Comparison of ENCODE assay signal across 1 cellular context in the genomic region with DNA sequence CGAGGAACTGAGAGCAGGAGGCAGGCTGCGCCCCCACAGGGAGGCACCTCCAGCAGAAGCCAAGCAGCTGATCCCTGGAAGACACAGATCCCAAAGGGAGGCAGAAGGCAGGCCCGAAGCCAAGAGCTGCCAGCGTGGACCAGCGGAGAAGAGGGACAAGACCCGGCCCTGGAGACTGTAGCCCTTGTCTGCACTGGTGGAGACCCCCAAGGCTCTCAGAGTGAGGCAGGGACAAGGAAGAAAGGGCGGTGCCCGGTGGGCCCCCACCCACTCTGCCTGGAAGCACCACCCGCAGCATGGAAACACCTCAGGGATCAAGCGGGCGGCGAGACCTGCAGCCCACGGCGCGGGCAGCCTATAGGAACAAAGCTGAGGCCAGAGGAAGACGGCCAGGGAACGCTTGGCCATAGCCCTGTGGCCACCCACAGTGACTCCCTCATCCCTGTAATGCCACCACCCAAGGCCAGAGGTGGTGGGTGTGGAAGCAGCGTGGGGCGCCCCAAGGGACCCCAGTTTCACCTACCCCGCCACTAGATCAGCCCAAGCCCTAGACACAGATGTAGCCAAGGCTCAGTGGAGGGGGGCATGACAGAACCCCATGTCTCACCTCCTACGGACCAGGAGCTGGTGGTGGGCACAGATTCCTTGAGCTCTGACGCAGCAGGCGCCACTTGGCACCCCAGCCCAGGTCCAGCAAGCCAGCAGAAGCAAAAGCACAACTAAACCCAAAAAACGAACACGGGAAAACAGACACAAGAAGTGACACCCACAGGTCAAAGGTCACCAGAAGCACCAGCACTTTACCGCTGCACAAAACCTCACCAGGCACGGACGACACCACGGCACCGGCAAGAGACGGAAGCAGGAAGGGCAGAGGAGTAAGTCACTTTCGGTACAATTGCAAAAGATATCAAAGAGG.
TF ChIP-seq lines count a peak whose summit lies in the region.

No MANE protein-coding gene starts in this region.

TF ChIP-seq in HepG2, 621 proteins besides CTCF, POLR2A, EP300 and RAD21 (continued from another document and continues in another):
- TF ChIP-seq, protein P1, sequence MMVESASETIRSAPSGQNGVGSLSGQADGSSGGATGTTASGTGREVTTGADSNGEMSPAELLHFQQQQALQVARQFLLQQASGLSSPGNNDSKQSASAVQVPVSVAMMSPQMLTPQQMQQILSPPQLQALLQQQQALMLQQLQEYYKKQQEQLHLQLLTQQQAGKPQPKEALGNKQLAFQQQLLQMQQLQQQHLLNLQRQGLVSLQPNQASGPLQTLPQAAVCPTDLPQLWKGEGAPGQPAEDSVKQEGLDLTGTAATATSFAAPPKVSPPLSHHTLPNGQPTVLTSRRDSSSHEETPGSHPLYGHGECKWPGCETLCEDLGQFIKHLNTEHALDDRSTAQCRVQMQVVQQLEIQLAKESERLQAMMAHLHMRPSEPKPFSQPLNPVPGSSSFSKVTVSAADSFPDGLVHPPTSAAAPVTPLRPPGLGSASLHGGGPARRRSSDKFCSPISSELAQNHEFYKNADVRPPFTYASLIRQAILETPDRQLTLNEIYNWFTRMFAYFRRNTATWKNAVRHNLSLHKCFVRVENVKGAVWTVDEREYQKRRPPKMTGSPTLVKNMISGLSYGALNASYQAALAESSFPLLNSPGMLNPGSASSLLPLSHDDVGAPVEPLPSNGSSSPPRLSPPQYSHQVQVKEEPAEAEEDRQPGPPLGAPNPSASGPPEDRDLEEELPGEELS (CRISPR knock-in tag; IDR thresholded peaks at IDR 0.05) = no peak
- TF ChIP-seq ZNF766 (CRISPR knock-in tag; IDR thresholded peaks at IDR 0.05; ENCODE audit: borderline replicate concordance) (no peak), ATF7 (IDR thresholded peaks at IDR 0.05) (no peak), ATF7 (CRISPR knock-in tag; IDR thresholded peaks at IDR 0.05) (no peak), REPIN1 (CRISPR knock-in tag; IDR thresholded peaks at IDR 0.05; ENCODE audit: borderline replicate concordance, low read depth) (no peak), POLR2AphosphoS5 (IDR thresholded peaks at IDR 0.05; ENCODE audit: low read depth, low read length) (no peak), ZNF232 (CRISPR knock-in tag; IDR thresholded peaks at IDR 0.05; ENCODE audit: borderline replicate concordance) (no peak), ZSCAN12 (CRISPR knock-in tag; IDR thresholded peaks at IDR 0.05) (no peak), AGO2 (optimal IDR thresholded peaks at IDR 0.05; ENCODE audit: low read depth, low read length) (peak; percentile 94), ZNF616 (CRISPR knock-in tag; IDR thresholded peaks at IDR 0.05; ENCODE audit: low read depth) (no peak), MBNL3 (CRISPR knock-in tag; conservative IDR thresholded peaks at IDR 0.05) (no peak), EED (CRISPR knock-in tag; IDR thresholded peaks at IDR 0.05) (no peak), RBM22 (optimal IDR thresholded peaks at IDR 0.05; ENCODE audit: low read length) (peak; percentile 54), RBFOX2 (IDR thresholded peaks at IDR 0.05; ENCODE audit: low read depth, low read length) (peak; percentile 61), RXRB (CRISPR knock-in tag; IDR thresholded peaks at IDR 0.05; ENCODE audit: borderline replicate concordance) (no peak), DR1 (CRISPR knock-in tag; IDR thresholded peaks at IDR 0.05) (no peak), RBM39 (IDR thresholded peaks at IDR 0.05; ENCODE audit: low read depth, low read length, poor library complexity, severe bottlenecking) (peak; percentile 41), MAZ (IDR thresholded peaks at IDR 0.05; ENCODE audit: borderline replicate concordance, low read depth, low read length) (no peak), MAZ (CRISPR knock-in tag; IDR thresholded peaks at IDR 0.05; ENCODE audit: low read depth) (no peak), ZSCAN31 (CRISPR knock-in tag; IDR thresholded peaks at IDR 0.05; ENCODE audit: low read depth) (no peak), ZNF720 (CRISPR knock-in tag; IDR thresholded peaks at IDR 0.05) (no peak), TAF1 (CRISPR knock-in tag; IDR thresholded peaks at IDR 0.05) (no peak), NONO (IDR thresholded peaks at IDR 0.05) (no peak), NONO (CRISPR knock-in tag; conservative IDR thresholded peaks at IDR 0.05) (no peak), MED1 (CRISPR knock-in tag; IDR thresholded peaks at IDR 0.05) (no peak), ZC3H4 (CRISPR knock-in tag; IDR thresholded peaks at IDR 0.05; ENCODE audit: borderline replicate concordance) (no peak), ZNF564 (CRISPR knock-in tag; IDR thresholded peaks at IDR 0.05) (no peak), ZNF335 (CRISPR knock-in tag; IDR thresholded peaks at IDR 0.05) (no peak), ZNF205 (CRISPR knock-in tag; IDR thresholded peaks at IDR 0.05) (no peak)
- TF ChIP-seq, protein P2, sequence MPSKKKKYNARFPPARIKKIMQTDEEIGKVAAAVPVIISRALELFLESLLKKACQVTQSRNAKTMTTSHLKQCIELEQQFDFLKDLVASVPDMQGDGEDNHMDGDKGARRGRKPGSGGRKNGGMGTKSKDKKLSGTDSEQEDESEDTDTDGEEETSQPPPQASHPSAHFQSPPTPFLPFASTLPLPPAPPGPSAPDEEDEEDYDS (CRISPR knock-in tag; IDR thresholded peaks at IDR 0.05) = no peak
- TF ChIP-seq, protein P3, sequence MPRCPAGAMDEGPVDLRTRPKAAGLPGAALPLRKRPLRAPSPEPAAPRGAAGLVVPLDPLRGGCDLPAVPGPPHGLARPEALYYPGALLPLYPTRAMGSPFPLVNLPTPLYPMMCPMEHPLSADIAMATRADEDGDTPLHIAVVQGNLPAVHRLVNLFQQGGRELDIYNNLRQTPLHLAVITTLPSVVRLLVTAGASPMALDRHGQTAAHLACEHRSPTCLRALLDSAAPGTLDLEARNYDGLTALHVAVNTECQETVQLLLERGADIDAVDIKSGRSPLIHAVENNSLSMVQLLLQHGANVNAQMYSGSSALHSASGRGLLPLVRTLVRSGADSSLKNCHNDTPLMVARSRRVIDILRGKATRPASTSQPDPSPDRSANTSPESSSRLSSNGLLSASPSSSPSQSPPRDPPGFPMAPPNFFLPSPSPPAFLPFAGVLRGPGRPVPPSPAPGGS (CRISPR knock-in tag; IDR thresholded peaks at IDR 0.05) = no peak
- TF ChIP-seq, protein P4, sequence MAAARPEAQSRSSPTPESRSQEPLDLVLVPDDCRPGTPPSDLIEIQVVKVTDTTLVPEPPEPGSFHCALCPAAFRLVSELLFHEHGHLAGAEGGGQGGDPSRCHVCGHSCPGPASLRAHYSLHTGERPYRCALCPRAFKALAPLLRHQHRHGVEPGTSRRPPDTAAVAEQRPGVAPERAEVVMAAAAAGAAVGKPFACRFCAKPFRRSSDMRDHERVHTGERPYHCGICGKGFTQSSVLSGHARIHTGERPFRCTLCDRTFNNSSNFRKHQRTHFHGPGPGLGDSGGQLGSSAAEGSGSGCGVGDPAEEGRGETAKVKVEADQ (CRISPR knock-in tag; IDR thresholded peaks at IDR 0.05; ENCODE audit: borderline replicate concordance) = no peak
- TF ChIP-seq, protein P5, sequence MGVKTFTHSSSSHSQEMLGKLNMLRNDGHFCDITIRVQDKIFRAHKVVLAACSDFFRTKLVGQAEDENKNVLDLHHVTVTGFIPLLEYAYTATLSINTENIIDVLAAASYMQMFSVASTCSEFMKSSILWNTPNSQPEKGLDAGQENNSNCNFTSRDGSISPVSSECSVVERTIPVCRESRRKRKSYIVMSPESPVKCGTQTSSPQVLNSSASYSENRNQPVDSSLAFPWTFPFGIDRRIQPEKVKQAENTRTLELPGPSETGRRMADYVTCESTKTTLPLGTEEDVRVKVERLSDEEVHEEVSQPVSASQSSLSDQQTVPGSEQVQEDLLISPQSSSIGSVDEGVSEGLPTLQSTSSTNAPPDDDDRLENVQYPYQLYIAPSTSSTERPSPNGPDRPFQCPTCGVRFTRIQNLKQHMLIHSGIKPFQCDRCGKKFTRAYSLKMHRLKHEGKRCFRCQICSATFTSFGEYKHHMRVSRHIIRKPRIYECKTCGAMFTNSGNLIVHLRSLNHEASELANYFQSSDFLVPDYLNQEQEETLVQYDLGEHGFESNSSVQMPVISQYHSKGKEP (CRISPR knock-in tag; IDR thresholded peaks at IDR 0.05) = no peak
- TF ChIP-seq, protein P6, sequence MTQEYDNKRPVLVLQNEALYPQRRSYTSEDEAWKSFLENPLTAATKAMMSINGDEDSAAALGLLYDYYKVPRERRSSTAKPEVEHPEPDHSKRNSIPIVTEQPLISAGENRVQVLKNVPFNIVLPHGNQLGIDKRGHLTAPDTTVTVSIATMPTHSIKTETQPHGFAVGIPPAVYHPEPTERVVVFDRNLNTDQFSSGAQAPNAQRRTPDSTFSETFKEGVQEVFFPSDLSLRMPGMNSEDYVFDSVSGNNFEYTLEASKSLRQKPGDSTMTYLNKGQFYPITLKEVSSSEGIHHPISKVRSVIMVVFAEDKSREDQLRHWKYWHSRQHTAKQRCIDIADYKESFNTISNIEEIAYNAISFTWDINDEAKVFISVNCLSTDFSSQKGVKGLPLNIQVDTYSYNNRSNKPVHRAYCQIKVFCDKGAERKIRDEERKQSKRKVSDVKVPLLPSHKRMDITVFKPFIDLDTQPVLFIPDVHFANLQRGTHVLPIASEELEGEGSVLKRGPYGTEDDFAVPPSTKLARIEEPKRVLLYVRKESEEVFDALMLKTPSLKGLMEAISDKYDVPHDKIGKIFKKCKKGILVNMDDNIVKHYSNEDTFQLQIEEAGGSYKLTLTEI (CRISPR knock-in tag; conservative IDR thresholded peaks at IDR 0.05) = no peak
- TF ChIP-seq, protein P7, sequence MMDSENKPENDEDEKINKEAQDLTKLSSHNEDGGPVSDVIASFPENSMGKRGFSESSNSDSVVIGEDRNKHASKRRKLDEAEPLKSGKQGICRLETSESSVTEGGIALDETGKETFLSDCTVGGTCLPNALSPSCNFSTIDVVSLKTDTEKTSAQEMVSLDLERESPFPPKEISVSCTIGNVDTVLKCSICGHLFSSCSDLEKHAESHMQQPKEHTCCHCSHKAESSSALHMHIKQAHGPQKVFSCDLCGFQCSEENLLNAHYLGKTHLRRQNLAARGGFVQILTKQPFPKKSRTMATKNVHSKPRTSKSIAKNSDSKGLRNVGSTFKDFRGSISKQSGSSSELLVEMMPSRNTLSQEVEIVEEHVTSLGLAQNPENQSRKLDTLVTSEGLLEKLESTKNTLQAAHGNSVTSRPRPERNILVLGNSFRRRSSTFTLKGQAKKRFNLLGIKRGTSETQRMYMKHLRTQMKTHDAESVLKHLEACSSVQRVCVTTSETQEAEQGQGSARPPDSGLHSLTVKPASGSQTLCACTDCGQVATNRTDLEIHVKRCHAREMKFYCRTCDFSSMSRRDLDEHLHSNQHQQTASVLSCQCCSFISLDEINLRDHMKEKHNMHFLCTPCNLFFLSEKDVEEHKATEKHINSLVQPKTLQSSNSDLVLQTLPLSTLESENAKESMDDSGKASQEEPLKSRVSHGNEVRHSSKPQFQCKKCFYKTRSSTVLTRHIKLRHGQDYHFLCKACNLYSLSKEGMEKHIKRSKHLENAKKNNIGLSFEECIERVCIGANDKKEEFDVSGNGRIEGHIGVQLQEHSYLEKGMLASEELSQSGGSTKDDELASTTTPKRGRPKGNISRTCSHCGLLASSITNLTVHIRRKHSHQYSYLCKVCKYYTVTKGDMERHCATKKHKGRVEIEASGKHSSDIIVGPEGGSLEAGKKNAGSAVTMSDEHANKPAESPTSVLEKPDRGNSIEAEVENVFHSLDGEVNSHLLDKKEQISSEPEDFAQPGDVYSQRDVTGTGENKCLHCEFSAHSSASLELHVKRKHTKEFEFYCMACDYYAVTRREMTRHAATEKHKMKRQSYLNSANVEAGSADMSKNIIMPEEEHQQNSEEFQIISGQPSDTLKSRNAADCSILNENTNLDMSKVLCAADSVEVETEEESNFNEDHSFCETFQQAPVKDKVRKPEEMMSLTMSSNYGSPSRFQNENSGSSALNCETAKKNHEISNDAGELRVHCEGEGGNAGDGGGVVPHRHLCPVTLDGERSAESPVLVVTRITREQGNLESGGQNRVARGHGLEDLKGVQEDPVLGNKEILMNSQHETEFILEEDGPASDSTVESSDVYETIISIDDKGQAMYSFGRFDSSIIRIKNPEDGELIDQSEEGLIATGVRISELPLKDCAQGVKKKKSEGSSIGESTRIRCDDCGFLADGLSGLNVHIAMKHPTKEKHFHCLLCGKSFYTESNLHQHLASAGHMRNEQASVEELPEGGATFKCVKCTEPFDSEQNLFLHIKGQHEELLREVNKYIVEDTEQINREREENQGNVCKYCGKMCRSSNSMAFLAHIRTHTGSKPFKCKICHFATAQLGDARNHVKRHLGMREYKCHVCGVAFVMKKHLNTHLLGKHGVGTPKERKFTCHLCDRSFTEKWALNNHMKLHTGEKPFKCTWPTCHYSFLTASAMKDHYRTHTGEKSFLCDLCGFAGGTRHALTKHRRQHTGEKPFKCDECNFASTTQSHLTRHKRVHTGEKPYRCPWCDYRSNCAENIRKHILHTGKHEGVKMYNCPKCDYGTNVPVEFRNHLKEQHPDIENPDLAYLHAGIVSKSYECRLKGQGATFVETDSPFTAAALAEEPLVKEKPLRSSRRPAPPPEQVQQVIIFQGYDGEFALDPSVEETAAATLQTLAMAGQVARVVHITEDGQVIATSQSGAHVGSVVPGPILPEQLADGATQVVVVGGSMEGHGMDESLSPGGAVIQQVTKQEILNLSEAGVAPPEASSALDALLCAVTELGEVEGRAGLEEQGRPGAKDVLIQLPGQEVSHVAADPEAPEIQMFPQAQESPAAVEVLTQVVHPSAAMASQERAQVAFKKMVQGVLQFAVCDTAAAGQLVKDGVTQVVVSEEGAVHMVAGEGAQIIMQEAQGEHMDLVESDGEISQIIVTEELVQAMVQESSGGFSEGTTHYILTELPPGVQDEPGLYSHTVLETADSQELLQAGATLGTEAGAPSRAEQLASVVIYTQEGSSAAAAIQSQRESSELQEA (CRISPR knock-in tag; IDR thresholded peaks at IDR 0.05; ENCODE audit: not compliant biosample characterization) = no peak
- TF ChIP-seq, protein P8, sequence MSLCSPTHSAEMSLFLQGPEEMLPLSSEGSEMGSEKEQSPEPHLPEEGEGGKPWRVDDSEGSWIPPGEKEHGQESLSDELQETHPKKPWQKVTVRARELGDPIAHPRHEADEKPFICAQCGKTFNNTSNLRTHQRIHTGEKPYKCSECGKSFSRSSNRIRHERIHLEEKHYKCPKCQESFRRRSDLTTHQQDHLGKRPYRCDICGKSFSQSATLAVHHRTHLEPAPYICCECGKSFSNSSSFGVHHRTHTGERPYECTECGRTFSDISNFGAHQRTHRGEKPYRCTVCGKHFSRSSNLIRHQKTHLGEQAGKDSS (CRISPR knock-in tag; IDR thresholded peaks at IDR 0.05; ENCODE audit: borderline replicate concordance, low read depth) = no peak
- TF ChIP-seq, protein P9, sequence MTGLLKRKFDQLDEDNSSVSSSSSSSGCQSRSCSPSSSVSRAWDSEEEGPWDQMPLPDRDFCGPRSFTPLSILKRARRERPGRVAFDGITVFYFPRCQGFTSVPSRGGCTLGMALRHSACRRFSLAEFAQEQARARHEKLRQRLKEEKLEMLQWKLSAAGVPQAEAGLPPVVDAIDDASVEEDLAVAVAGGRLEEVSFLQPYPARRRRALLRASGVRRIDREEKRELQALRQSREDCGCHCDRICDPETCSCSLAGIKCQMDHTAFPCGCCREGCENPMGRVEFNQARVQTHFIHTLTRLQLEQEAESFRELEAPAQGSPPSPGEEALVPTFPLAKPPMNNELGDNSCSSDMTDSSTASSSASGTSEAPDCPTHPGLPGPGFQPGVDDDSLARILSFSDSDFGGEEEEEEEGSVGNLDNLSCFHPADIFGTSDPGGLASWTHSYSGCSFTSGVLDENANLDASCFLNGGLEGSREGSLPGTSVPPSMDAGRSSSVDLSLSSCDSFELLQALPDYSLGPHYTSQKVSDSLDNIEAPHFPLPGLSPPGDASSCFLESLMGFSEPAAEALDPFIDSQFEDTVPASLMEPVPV (CRISPR knock-in tag; IDR thresholded peaks at IDR 0.05) = no peak
